Comparison of ENCODE assay signal across 30 cellular contexts in the genomic region with DNA sequence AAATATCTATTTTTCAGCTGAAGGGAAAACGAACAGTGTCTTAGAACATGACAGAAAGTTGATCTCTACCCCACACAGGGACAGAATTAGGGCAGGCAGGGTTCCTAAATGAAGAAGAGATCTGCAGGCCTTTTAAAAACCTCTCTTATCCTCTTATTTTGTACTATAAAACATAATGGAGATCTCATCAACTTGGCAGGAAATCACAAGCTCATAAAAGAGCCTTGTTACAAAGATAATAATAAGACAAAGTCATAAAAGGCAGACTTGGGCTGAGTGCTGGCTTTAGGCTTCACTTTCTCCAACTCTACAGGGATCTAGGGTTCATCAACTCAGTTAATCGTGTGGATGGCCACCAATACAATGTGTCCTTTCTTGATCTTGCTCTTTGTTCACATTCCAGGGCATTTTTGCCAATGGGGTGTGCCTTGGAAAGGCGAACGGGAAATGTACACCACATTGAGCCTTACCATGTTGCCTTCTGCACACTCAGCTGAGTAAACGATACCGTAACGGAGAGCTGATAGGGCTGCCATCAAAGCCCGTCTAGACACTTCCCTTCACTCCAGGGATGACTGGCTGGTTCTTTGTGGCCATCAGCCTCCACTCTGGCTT. TPM values are rescaled to one million over a fixed set of nuclear protein-coding genes. Genes with fewer than 3 reads are reported as not detected.
DNase-seq lines count a peak whose midpoint lies in the region; ATAC-seq, FAIRE-seq and TF ChIP-seq lines count a peak whose summit lies in the region.
"Had no signal": no experiment of that assay in that cellular context is flagged by ENCODE, and none has a peak within 500 bp of the region (broad histone marks: within the 10 kb centered on the region; RNA-seq: fewer than 3 reads in every experiment).

No MANE protein-coding gene starts in this region.

- no peak overlapping the region for H3K4me3 Mint-ChIP-seq in stimulated activated naive B cell treated with anti-CD40 and anti-IgM and Interleukin-4, amounts not matched to agents 10 μg/mL and 1 μg/mL and 100 μg/mL, for 72 hours
- H3K4me3 Mint-ChIP-seq: activated T-cell treated with anti-CD3 and anti-CD28 coated beads, Interleukin-2, amount 50 U/mL, for 72 hours; GM23338; naive thymus-derived CD8-positive, alpha-beta T cell had no signal

- H3K27me3 ChIP-seq in GM23248 (replicated peaks; ENCODE audit: insufficient read depth) (no peaks in the 10 kb centered on the region), stomach (peaks cover 0 to 4% (median 0%) of the 10 kb centered on the region in 3 donors)

- no peaks in the 10 kb centered on the region for H3K9me3 ChIP-seq in GM23248 (ENCODE audit: low read depth)
- no peaks in the 10 kb centered on the region for H3K9me3 ChIP-seq in stomach
- H3K9me3 ChIP-seq: BE2C, tibial nerve had no signal

- H3K27ac ChIP-seq in GM23248 (no peak overlapping the region), stomach (no peak overlapping the region)
- H3K27ac ChIP-seq: RWPE1, SK-N-MC, tibial nerve had no signal

- H3K4me1 Mint-ChIP-seq in stimulated activated naive B cell treated with anti-CD40 and anti-IgM and Interleukin-4, amounts not matched to agents 10 μg/mL and 1 μg/mL and 100 μg/mL, for 72 hours, result no peaks in the 10 kb centered on the region

- DNase-seq in NCI-H510A treated with DMSO at 0.1 percent for 48 hours (lab: John Stamatoyannopoulos, UW) (peak; percentile 17), NCI-H510A (lab: John Stamatoyannopoulos, UW) (no peak), GM23248 (no peak), stomach (peak; percentile 31), kidney glomerular epithelial cell (lab: John Stamatoyannopoulos, UW) (no peak)
- no peak for DNase-seq in stimulated activated naive B cell treated with anti-CD40 and anti-IgM and Interleukin-4, amounts not matched to agents 10 μg/mL and 1 μg/mL and 100 μg/mL, for 72 hours
- DNase-seq: ACHN; activated CD4-positive, alpha-beta T cell treated with anti-CD3 and anti-CD28 coated beads, Interleukin-2, amount 50 U/mL, for 4 hours; activated naive CD4-positive, alpha-beta T cell; activated T-cell treated with anti-CD3 and anti-CD28 coated beads, Interleukin-2, amount 50 U/mL, for 72 hours; BE2C; Calu3; dermis blood vessel endothelial cell; EL; IMR-90; midbrain; naive thymus-derived CD8-positive, alpha-beta T cell; NCI-H1105 treated with DMSO at 0.1 percent for 48 hours; NCI-H774; occipital lobe had no signal

- H3K9me3 Mint-ChIP-seq in stimulated activated naive B cell treated with anti-CD40 and anti-IgM and Interleukin-4, amounts not matched to agents 10 μg/mL and 1 μg/mL and 100 μg/mL, for 72 hours, result no peaks in the 10 kb centered on the region
- H3K9me3 Mint-ChIP-seq: activated T-cell treated with anti-CD3 and anti-CD28 coated beads, Interleukin-2, amount 50 U/mL, for 72 hours; GM23338; naive thymus-derived CD8-positive, alpha-beta T cell had no signal

- H3K36me3 Mint-ChIP-seq in stimulated activated naive B cell treated with anti-CD40 and anti-IgM and Interleukin-4, amounts not matched to agents 10 μg/mL and 1 μg/mL and 100 μg/mL, for 72 hours, result no peaks in the 10 kb centered on the region
- H3K36me3 Mint-ChIP-seq: naive thymus-derived CD8-positive, alpha-beta T cell had no signal

- H3K9ac ChIP-seq in GM23248, result no peak overlapping the region

- intact Hi-C loops in stomach (cut with DNase I; ENCODE audit: low total_unique reads), result no loop called here

- H3K4me1 ChIP-seq in GM23248 (ENCODE audit: insufficient read depth) (peaks cover 33% of the 10 kb centered on the region), stomach (peaks cover 0 to 4% (median 0%) of the 10 kb centered on the region in 4 donors)
- H3K4me1 ChIP-seq: BE2C had no signal

- WGBS in GM23248 (ENCODE audit: low coverage in 1 of 2, low lambda C conversion rate in 2 of 2, missing lambda C conversion rate in 2 of 2), 2 experiments, result 25 to 35% methylated on average over 8 of the region's 8 CpGs
- WGBS in stomach, 5 donors, result 35 to 60% (median 54%) methylated on average over 8 of the region's 8 CpGs

- H3K4me3 ChIP-seq in GM23248, result no peak overlapping the region
- no peak overlapping the region for H3K4me3 ChIP-seq in stomach
- H3K4me3 ChIP-seq: GM23338, SK-N-MC, tibial nerve had no signal

- peak; percentile 85 for FAIRE-seq in endometrium (lab: Jason Lieb, UNC)
- FAIRE-seq: GM12892, islet of Langerhans had no signal

- TF ChIP-seq POLR2A in stomach (IDR thresholded peaks at IDR 0.05), result no peak

- H3K27ac Mint-ChIP-seq in stimulated activated naive B cell treated with anti-CD40 and anti-IgM and Interleukin-4, amounts not matched to agents 10 μg/mL and 1 μg/mL and 100 μg/mL, for 72 hours, result no peak overlapping the region
- H3K27ac Mint-ChIP-seq: activated T-cell treated with anti-CD3 and anti-CD28 coated beads, Interleukin-2, amount 50 U/mL, for 72 hours; GM23338; naive thymus-derived CD8-positive, alpha-beta T cell had no signal

- H3K36me3 ChIP-seq in GM23248 (ENCODE audit: low read depth), result no peaks in the 10 kb centered on the region
- H3K36me3 ChIP-seq in stomach, result no peaks in the 10 kb centered on the region
- H3K36me3 ChIP-seq: BE2C, tibial nerve had no signal

- peaks cover 9 to 15% of the 10 kb centered on the region in 2 donors for H3K27me3 Mint-ChIP-seq in stimulated activated naive B cell treated with anti-CD40 and anti-IgM and Interleukin-4, amounts not matched to agents 10 μg/mL and 1 μg/mL and 100 μg/mL, for 72 hours

- TF ChIP-seq CTCF in stomach (IDR thresholded peaks at IDR 0.05), result no peak

- no peaks in the 10 kb centered on the region for H4K20me1 ChIP-seq in GM23248 (ENCODE audit: insufficient read depth)

- H3K4me2 ChIP-seq in GM23248 (ENCODE audit: unreplicated experiment), result no peak overlapping the region
- H3K4me2 ChIP-seq: GM23338 had no signal

- no peaks in the 10 kb centered on the region for H3K9me2 ChIP-seq in GM23248 (ENCODE audit: insufficient read depth)

- H3K79me2 ChIP-seq in GM23248 (ENCODE audit: insufficient read depth), result no peaks in the 10 kb centered on the region

- no peak for ATAC-seq in HG03378 (IDR thresholded peaks at IDR 0.05; ENCODE audit: unreplicated experiment)
- ATAC-seq in stimulated activated naive B cell treated with anti-CD40 and anti-IgM and Interleukin-4, amounts not matched to agents 10 μg/mL and 1 μg/mL and 100 μg/mL, for 72 hours (replicated peaks), result no peak
- ATAC-seq: activated T-cell treated with anti-CD3 and anti-CD28 coated beads, Interleukin-2, amount 50 U/mL, for 72 hours; GM23338; naive thymus-derived CD8-positive, alpha-beta T cell had no signal

- peaks cover 30% of the 10 kb centered on the region for H3F3A ChIP-seq in GM23248 (ENCODE audit: insufficient read depth)

- 0 out of 2 replicates have a peak overlapping the region, but pooled peaks have one; percentile 22 for H2AFZ ChIP-seq in GM23248
- H2AFZ ChIP-seq: GM23338 had no signal

- TF ChIP-seq EP300 in stomach (IDR thresholded peaks at IDR 0.05), result no peak

- in situ Hi-C loops in GM23248 (cut with MboI), result no loop called here

RNA-seq across cellular contexts. Expression of gene TEX36, which starts 7.1 kb away (rescaled TPM):
- total RNA-seq in GM23248 (2014; rRNA removed; shearing (Covaris generic)), result 0.76 TPM in 1 of 2 replicates, not detected in the other
- polyA plus RNA-seq in GM23248 (2016; fragmentation: Nextera tagmentation; extraction: Ambion mirVana) (0.34 and 0.35 TPM in 2 replicates), stomach (not detected)
- not detected for total RNA-seq in stomach
- total RNA-seq: activated T-cell treated with anti-CD3 and anti-CD28 coated beads, Interleukin-2, amount 50 U/mL, for 72 hours; Calu3; dermis blood vessel endothelial cell; GM23338; IMR-90; liver; naive thymus-derived CD8-positive, alpha-beta T cell; occipital lobe; T-helper 1 cell treated with Interleukin-12 subunit alpha and Interleukin-12 subunit beta and Interleukin-4 antibody, amounts not matched to agents 30 ng/mL and 1 ng/mL, for 36 hours; tibial nerve had no signal
- polyA plus RNA-seq: GM23338; IMR-90; liver; naive thymus-derived CD8-positive, alpha-beta T cell had no signal

RNA-seq across cellular contexts. Expression of gene EDRF1, which starts 29.4 kb away (rescaled TPM):
- 13.2 and 16.4 TPM in 2 replicates for total RNA-seq in GM23248 (2014; rRNA removed; shearing (Covaris generic))
- polyA plus RNA-seq in GM23248 (2016; fragmentation: Nextera tagmentation; extraction: Ambion mirVana) (10.2 and 11.4 TPM in 2 replicates), stomach (10 to 100 TPM in 1 of 3 donors, 1 to 10 TPM in 2; 5.5 to 14.2 (median 5.8) TPM)
- 10 to 100 TPM; 14.0 to 41.5 (median 17.4) TPM for total RNA-seq in stomach

Comparison
In these comparisons a context has a peak if more than half of its experiments do, and no peak if none do; other contexts are left out.
1. DNase-seq: peak in NCI-H510A treated with DMSO at 0.1 percent for 48 hours (single experiment) and stomach (single experiment); none in NCI-H510A (single experiment), GM23248 (single experiment), kidney glomerular epithelial cell (single experiment) and stimulated activated naive B cell treated with anti-CD40 and anti-IgM and Interleukin-4, amounts not matched to agents 10 μg/mL and 1 μg/mL and 100 μg/mL, for 72 hours (single experiment).